21 cellular contexts compared by ENCODE assay signal in the genomic region with DNA sequence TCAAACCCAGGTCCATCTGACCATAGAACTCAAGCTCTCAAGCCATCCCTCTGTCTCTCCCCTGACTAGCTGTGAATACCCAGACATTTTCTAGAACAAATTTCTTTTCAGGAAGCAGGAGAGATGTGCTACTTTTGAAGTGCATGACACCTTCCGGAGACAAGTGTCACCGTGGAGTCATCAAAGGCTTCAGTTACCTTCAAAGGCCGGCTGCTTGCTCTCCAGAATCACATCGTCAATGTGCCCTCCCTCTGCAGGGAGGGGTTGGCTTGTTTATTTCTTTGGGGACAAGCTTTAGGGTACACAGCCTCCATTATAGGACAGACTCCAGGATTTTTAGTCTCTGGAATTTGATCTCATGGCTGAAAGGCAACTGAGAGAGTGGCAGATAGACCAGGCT. TPM values are rescaled to one million over a fixed set of nuclear protein-coding genes. Genes with fewer than 3 reads are reported as not detected.
"Had no signal": no experiment of that assay in that cellular context is flagged by ENCODE, and none has a peak within 500 bp of the region (broad histone marks: within the 10 kb centered on the region; RNA-seq: fewer than 3 reads in every experiment).

No MANE protein-coding gene starts in this region.

- DNase-seq: activated CD4-positive, CD25-positive, alpha-beta regulatory T cell treated with anti-CD3 and anti-CD28 coated beads, Interleukin-2, amount 50 U/mL, for 72 hours; activated CD8-positive, alpha-beta memory T cell treated with anti-CD3 and anti-CD28 coated beads, Interleukin-2, amount 10 ng/mL, durations not matched to agents 7 days and 5 days; dermis blood vessel endothelial cell; effector memory CD8-positive, alpha-beta T cell; foreskin melanocyte; left ventricle myocardium inferior; mucosa of descending colon; natural killer cell; sigmoid colon; spleen; stimulated activated naive CD8-positive, alpha-beta T cell treated with anti-CD3 and anti-CD28 coated beads, Interleukin-15, Interleukin-2, amounts not matched to agents 100 U/mL and 50 U/mL, for 24 hours; T1000; transverse colon had no signal

- H3K27ac Mint-ChIP-seq: activated CD8-positive, alpha-beta memory T cell treated with anti-CD3 and anti-CD28 coated beads, Interleukin-2, amount 10 ng/mL, durations not matched to agents 7 days and 5 days; effector memory CD8-positive, alpha-beta T cell; memory B cell; natural killer cell had no signal

- H3K4me1 Mint-ChIP-seq: activated CD8-positive, alpha-beta memory T cell treated with anti-CD3 and anti-CD28 coated beads, Interleukin-2, amount 10 ng/mL, durations not matched to agents 7 days and 5 days had no signal

- H3K27ac ChIP-seq: left ventricle myocardium inferior, neutrophil, parathyroid adenoma, sigmoid colon, spleen, transverse colon had no signal

- H3K4me3 Mint-ChIP-seq: activated CD8-positive, alpha-beta memory T cell treated with anti-CD3 and anti-CD28 coated beads, Interleukin-2, amount 10 ng/mL, durations not matched to agents 7 days and 5 days; effector memory CD8-positive, alpha-beta T cell; memory B cell; natural killer cell had no signal

- H3K36me3 Mint-ChIP-seq: activated CD8-positive, alpha-beta memory T cell treated with anti-CD3 and anti-CD28 coated beads, Interleukin-2, amount 10 ng/mL, durations not matched to agents 7 days and 5 days; memory B cell; natural killer cell had no signal

- H3K9me3 ChIP-seq: left ventricle myocardium inferior, mucosa of descending colon, neutrophil, sigmoid colon, spleen, transverse colon had no signal

- ATAC-seq: activated CD8-positive, alpha-beta memory T cell treated with anti-CD3 and anti-CD28 coated beads, Interleukin-2, amount 10 ng/mL, durations not matched to agents 7 days and 5 days; effector memory CD8-positive, alpha-beta T cell; mucosa of descending colon; natural killer cell; stimulated activated naive CD8-positive, alpha-beta T cell treated with anti-CD3 and anti-CD28 coated beads, Interleukin-15, Interleukin-2, amounts not matched to agents 100 U/mL and 50 U/mL, for 24 hours had no signal

- H3K9me3 Mint-ChIP-seq: effector memory CD8-positive, alpha-beta T cell; memory B cell; natural killer cell had no signal

RNA-seq across cellular contexts. Expression of a gene that starts 37.7 kb away (rescaled TPM):
- total RNA-seq: activated CD8-positive, alpha-beta memory T cell treated with anti-CD3 and anti-CD28 coated beads, Interleukin-2, amount 10 ng/mL, durations not matched to agents 7 days and 5 days; astrocyte; bronchial epithelial cell; chondrocyte; dermis blood vessel endothelial cell; fibroblast of lung; kidney epithelial cell; natural killer cell had no signal
